Comparison of ENCODE assay signal across 1 cellular context in genomic region chr16:28167730-28168129, GRCh38.
TF ChIP-seq lines count a peak whose summit lies in the region.

No MANE protein-coding gene starts in this region.

TF ChIP-seq in HCT116, 20 proteins besides CTCF, POLR2A, EP300 and RAD21:
- TF ChIP-seq REST (IDR thresholded peaks at IDR 0.05; ENCODE audit: low read depth) (no peak), SRF (IDR thresholded peaks at IDR 0.05; ENCODE audit: low read depth) (no peak), FOSL1 (IDR thresholded peaks at IDR 0.05; ENCODE audit: low read depth) (no peak), CBX3 (IDR thresholded peaks at IDR 0.05; ENCODE audit: low read depth) (no peak), YY1 (IDR thresholded peaks at IDR 0.05; ENCODE audit: extremely low read depth, insufficient replicate concordance, low read depth, low read length) (no peak), JUND (IDR thresholded peaks at IDR 0.05) (no peak), ZFX (IDR thresholded peaks at IDR 0.05) (no peak), POLR2AphosphoS5 (IDR thresholded peaks at IDR 0.05; ENCODE audit: low read depth, low read length) (no peak), ELF1 (IDR thresholded peaks at IDR 0.05; ENCODE audit: borderline replicate concordance, low read depth) (no peak), EGR1 (IDR thresholded peaks at IDR 0.05; ENCODE audit: low read depth) (no peak), TCF7L2 (IDR thresholded peaks at IDR 0.05; ENCODE audit: borderline replicate concordance, extremely low read depth, insufficient read depth, insufficient read length) (no peak)
